16 cellular contexts compared by ENCODE assay signal in the genomic region with DNA sequence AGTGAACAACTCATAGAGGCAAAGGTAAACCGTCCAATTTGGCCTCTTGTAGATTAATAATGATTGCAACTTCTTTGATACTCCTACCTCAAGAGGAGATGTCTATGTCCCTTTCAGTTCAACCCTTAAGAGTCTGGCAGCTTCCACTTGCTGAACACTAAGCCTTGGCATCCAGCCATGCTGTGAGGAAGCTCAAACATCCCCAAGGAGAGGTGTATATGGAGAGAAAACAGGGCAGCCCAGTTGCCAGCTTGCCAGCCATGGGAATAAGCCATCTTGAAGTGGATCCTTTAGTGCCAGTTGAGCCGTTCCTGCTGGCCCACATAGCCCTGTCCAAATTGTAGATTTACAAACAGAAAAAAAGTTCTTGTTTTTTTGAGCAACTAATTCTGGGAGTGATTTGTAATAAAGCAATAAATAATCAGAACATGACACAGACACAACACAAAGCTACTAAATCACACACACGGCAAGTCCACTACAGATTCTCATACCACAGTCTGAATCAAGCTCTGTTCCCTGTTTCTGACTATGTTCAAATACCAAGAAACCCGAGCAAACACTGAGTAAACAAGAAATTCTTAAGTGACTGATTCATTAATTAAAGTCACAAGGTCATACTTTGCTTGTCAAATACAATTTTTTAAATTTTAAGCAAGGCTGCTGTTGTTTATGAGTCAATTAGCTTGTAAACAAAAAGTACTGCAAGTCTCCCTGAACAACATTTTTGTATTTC.
DNase-seq lines count a peak whose midpoint lies in the region; FAIRE-seq and TF ChIP-seq lines count a peak whose summit lies in the region.
"Had no signal": no experiment of that assay in that cellular context is flagged by ENCODE, and none has a peak within 500 bp of the region (broad histone marks: within the 10 kb centered on the region; RNA-seq: fewer than 3 reads in every experiment).

No MANE protein-coding gene starts in this region.

- H4K20me1 ChIP-seq in astrocyte (ENCODE audit: insufficient read depth, low read length) (no peaks in the 10 kb centered on the region), osteoblast (ENCODE audit: insufficient read depth, low read length) (no peaks in the 10 kb centered on the region)

- H3K27ac Mint-ChIP-seq in HFFc6 (peak overlapping the region; percentile 81), astrocyte (ENCODE audit: unreplicated experiment) (no peak overlapping the region)
- H3K27ac Mint-ChIP-seq: naive thymus-derived CD4-positive, alpha-beta T cell had no signal

- intact Hi-C loops in spleen (cut with DNase I; ENCODE audit: low total_unique reads): no loop called here

- no peak overlapping the region for H3K9ac ChIP-seq in astrocyte (ENCODE audit: low read length)

- TF ChIP-seq CTCF in AG10803 (conservative IDR thresholded peaks at IDR 0.05; ENCODE audit: low read length): no peak
- no peak for TF ChIP-seq CTCF in HFFc6 (IDR thresholded peaks at IDR 0.05)
- TF ChIP-seq CTCF in astrocyte (IDR thresholded peaks at IDR 0.05; ENCODE audit: insufficient read depth, low read depth, low read length): no peak
- no peak for TF ChIP-seq CTCF in osteoblast (IDR thresholded peaks at IDR 0.05; ENCODE audit: extremely low read depth, low read depth, low read length)
- TF ChIP-seq CTCF in spleen (IDR thresholded peaks at IDR 0.05 in 8 of 11, conservative IDR thresholded peaks at IDR 0.05 in 3 of 11): no peak

- H3K27me3 ChIP-seq in astrocyte (ENCODE audit: insufficient read depth, low read length) (no peaks in the 10 kb centered on the region), osteoblast (ENCODE audit: insufficient read depth, low read length) (no peaks in the 10 kb centered on the region), spleen (replicated peaks in 1 of 7) (no peaks in the 10 kb centered on the region)
- H3K27me3 ChIP-seq: transverse colon had no signal

- H3K4me3 Mint-ChIP-seq in HFFc6 (peak overlapping the region; percentile 62), astrocyte (ENCODE audit: unreplicated experiment) (no peak overlapping the region)
- H3K4me3 Mint-ChIP-seq: naive thymus-derived CD4-positive, alpha-beta T cell had no signal

- H3K4me1 Mint-ChIP-seq in HFFc6 (ENCODE audit: low read depth): peaks cover 45% of the 10 kb centered on the region
- peaks cover 1% of the 10 kb centered on the region for H3K4me1 Mint-ChIP-seq in astrocyte (ENCODE audit: low read depth, unreplicated experiment)
- H3K4me1 Mint-ChIP-seq: naive thymus-derived CD4-positive, alpha-beta T cell had no signal

- peaks cover 9% of the 10 kb centered on the region; the same call in 1 of the 2 replicates for H3K36me3 Mint-ChIP-seq in HFFc6 (ENCODE audit: low read depth)
- H3K36me3 Mint-ChIP-seq in astrocyte (ENCODE audit: low read depth, unreplicated experiment): peaks cover 10% of the 10 kb centered on the region
- H3K36me3 Mint-ChIP-seq: naive thymus-derived CD4-positive, alpha-beta T cell had no signal

- FAIRE-seq in astrocyte (lab: Jason Lieb, UNC): peak; percentile 59

- TF ChIP-seq POLR2A in spleen (IDR thresholded peaks at IDR 0.05): no peak

- H3K9me3 ChIP-seq in astrocyte (ENCODE audit: insufficient read depth, low read depth, low read length) (no peaks in the 10 kb centered on the region), osteoblast (ENCODE audit: low read depth, low read length) (no peaks in the 10 kb centered on the region), spleen (peaks cover 0 to 23% (median 10%) of the 10 kb centered on the region in 8 donors)
- H3K9me3 ChIP-seq: transverse colon had no signal

- H3K27ac ChIP-seq in astrocyte (ENCODE audit: low read depth, low read length) (no peak overlapping the region), osteoblast (ENCODE audit: low read depth, low read length) (no peak overlapping the region), spleen (no peak overlapping the region)
- H3K27ac ChIP-seq: C4-2B, left ventricle myocardium inferior, transverse colon had no signal

- H3K79me2 ChIP-seq in astrocyte (ENCODE audit: insufficient read depth, low read length) (no peaks in the 10 kb centered on the region), osteoblast (ENCODE audit: insufficient read depth, low read length) (no peaks in the 10 kb centered on the region)

- H3K4me2 ChIP-seq in astrocyte (ENCODE audit: low read length) (no peak overlapping the region), osteoblast (ENCODE audit: insufficient read depth, low read length) (no peak overlapping the region)

- H3K27me3 Mint-ChIP-seq in HFFc6 (ENCODE audit: insufficient read depth) (peaks cover 1% of the 10 kb centered on the region; the same call in 1 of the 2 replicates), astrocyte (ENCODE audit: low read depth, unreplicated experiment) (no peaks in the 10 kb centered on the region)

- H3K9me3 Mint-ChIP-seq in HFFc6 (peaks cover 4% of the 10 kb centered on the region; the same call in 1 of the 2 replicates), astrocyte (ENCODE audit: unreplicated experiment) (peaks cover 11% of the 10 kb centered on the region)

- no peak overlapping the region for H2AFZ ChIP-seq in astrocyte (ENCODE audit: low read depth, low read length)
- H2AFZ ChIP-seq in osteoblast (ENCODE audit: low read length): no peak overlapping the region

- H3K4me1 ChIP-seq in astrocyte (ENCODE audit: insufficient read depth, low read length): no peaks in the 10 kb centered on the region
- no peaks in the 10 kb centered on the region for H3K4me1 ChIP-seq in osteoblast (ENCODE audit: insufficient read depth, low read length)
- no peaks in the 10 kb centered on the region for H3K4me1 ChIP-seq in spleen

- H3K4me3 ChIP-seq in AG10803 (ENCODE audit: low read length): no peak overlapping the region
- H3K4me3 ChIP-seq in astrocyte (ENCODE audit: insufficient read depth, low read depth, low read length): no peak overlapping the region
- H3K4me3 ChIP-seq in osteoblast (ENCODE audit: insufficient read depth, low read length): no peak overlapping the region
- H3K4me3 ChIP-seq in spleen: no peak overlapping the region
- H3K4me3 ChIP-seq: left ventricle myocardium inferior, transverse colon had no signal

- H3K36me3 ChIP-seq in astrocyte (ENCODE audit: insufficient read depth, low read length) (no peaks in the 10 kb centered on the region), osteoblast (ENCODE audit: insufficient read depth, low read length) (no peaks in the 10 kb centered on the region), spleen (no peaks in the 10 kb centered on the region)
- H3K36me3 ChIP-seq: transverse colon had no signal

- 47 to 63% (median 54%) methylated on average over 4 of the region's 4 CpGs for WGBS in spleen, 5 donors

- DNase-seq in AG10803 (ENCODE audit: low read depth): peak; percentile 71
- peak; percentile 75 for DNase-seq in HFFc6
- DNase-seq in astrocyte (ENCODE audit: low read depth): peak; percentile 5
- peak; percentile 87 for DNase-seq in iris pigment epithelial cell (ENCODE audit: low read depth)
- no peak for DNase-seq in NCI-H1930 (lab: John Stamatoyannopoulos, UW)
- DNase-seq in osteoblast (ENCODE audit: insufficient read length, low spot score, missing footprints): no peak
- no peak for DNase-seq in NCI-H1694 (lab: John Stamatoyannopoulos, UW)
- DNase-seq in spleen: no peak
- DNase-seq: activated gamma-delta T cell; hypothalamus; left ventricle myocardium inferior; naive thymus-derived CD4-positive, alpha-beta T cell; NCI-H2171; stimulated activated CD4-positive, alpha-beta T cell treated with anti-CD3 and anti-CD28 coated beads, Interleukin-4, amount 100 ng/mL, for 1 hour; transverse colon had no signal

Comparison
In these comparisons a context has a peak if more than half of its experiments do, and no peak if none do; other contexts are left out.
1. DNase-seq: peak in AG10803 (single experiment), HFFc6 (single experiment), astrocyte (single experiment) and iris pigment epithelial cell (single experiment); none in NCI-H1930 (0 of 2), osteoblast (single experiment), NCI-H1694 (single experiment) and spleen (single experiment).